ENCODE assay signal across 14 cellular contexts in the genomic region with DNA sequence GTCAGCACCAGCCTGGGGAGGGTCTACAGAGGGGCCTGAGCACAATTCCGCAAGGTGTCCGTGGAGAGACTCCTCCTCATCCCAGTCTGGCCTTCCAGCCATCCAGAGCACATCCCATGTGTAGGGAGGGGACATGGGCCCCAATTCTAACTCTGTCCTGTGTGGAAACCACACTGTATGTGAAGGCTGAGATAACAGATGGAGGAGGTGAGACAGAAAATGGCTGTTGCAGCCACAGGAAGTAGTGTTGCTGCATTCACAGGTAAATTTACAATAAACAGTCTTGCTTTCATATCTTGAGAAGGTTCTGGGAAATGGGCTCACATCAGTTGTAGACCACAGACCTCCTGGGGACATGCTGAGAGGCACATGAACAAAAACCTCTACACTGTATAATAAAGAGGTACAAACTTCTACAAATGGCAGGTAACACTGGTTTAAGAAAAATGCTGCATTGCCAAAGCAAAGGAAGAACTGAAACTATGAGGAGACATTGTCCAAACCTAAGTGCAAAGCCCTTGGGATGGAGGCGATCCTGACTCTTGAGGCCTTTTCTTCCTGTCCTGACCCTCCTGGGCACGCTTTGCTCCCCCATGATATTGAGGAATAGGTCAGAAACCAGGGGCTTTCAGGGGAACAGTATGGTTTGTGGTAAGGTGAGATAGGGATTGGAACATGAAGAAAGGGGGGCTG. TPM values are rescaled to one million over a fixed set of nuclear protein-coding genes. Genes with fewer than 3 reads are reported as not detected.
DNase-seq lines count a peak whose midpoint lies in the region; ATAC-seq and TF ChIP-seq lines count a peak whose summit lies in the region.
"Had no signal": no experiment of that assay in that cellular context is flagged by ENCODE, and none has a peak within 500 bp of the region (broad histone marks: within the 10 kb centered on the region; RNA-seq: fewer than 3 reads in every experiment).

No MANE protein-coding gene starts in this region.

- H3K27ac Mint-ChIP-seq in T-cell = peak overlapping the region; percentile 98 to 99
- H3K27ac Mint-ChIP-seq: neural progenitor cell had no signal

- H3K36me3 ChIP-seq in lower lobe of right lung (no peaks in the 10 kb centered on the region), MG63 (no peaks in the 10 kb centered on the region)
- H3K36me3 ChIP-seq: colonic mucosa, neural progenitor cell had no signal

- H3K27ac ChIP-seq in lower lobe of right lung = peak overlapping the region; percentile 61
- H3K27ac ChIP-seq: neural progenitor cell, RWPE1 had no signal

- H3K4me3 Mint-ChIP-seq in T-cell = peak overlapping the region; percentile 32 to 54 (median 49)
- H3K4me3 Mint-ChIP-seq: neural progenitor cell had no signal

- intact Hi-C loops in lower lobe of right lung (cut with DNase I) = no loop called here

- H3K36me3 Mint-ChIP-seq in T-cell = peaks cover 25% of the 10 kb centered on the region
- H3K36me3 Mint-ChIP-seq: neural progenitor cell had no signal

- CTCF ChIA-PET in T-cell (lab: Charles Lee) (interaction anchor here in 1 of 2 donors (0.7 kb wide), 1 partner anchor 22 kb away, joined by 3 read pairs; a partner anchor contains a TSS), GM10248 (lab: Yijun Ruan, JAX) (no interaction called here)

- DNase-seq in GM12865 (ENCODE audit: low read depth) (peak; percentile 92), T-cell (peak in 14 of 34 experiments; percentile 16 to 60 (median 36)), lower lobe of right lung (no peak), MG63 (no peak), GM10248 (ENCODE audit: extremely low spot score) (no peak)
- no peak for DNase-seq in stimulated activated CD4-positive, alpha-beta T cell treated with anti-CD3 and anti-CD28 coated beads, Interleukin-12 subunit alpha, Interleukin-12 subunit beta, amount 100 ng/mL, for 4 hours
- DNase-seq: colonic mucosa, HCEC 1CT, NCI-H2171 had no signal

- H3K4me3 ChIP-seq in GM12865 (ENCODE audit: low read depth, low read length) = no peak overlapping the region
- H3K4me3 ChIP-seq in lower lobe of right lung = no peak overlapping the region
- no peak overlapping the region for H3K4me3 ChIP-seq in MG63
- H3K4me3 ChIP-seq: colonic mucosa, neural progenitor cell had no signal

- ATAC-seq in GM21423 (IDR thresholded peaks at IDR 0.05; ENCODE audit: unreplicated experiment) = peak; percentile 29
- ATAC-seq in T-cell (replicated peaks in 1 of 4) = peak in 3 of 4 experiments; percentile 35 to 53 (median 48)
- peak; percentile 21 to 40 for ATAC-seq in lower lobe of right lung
- no peak for ATAC-seq in GM21367 (IDR thresholded peaks at IDR 0.05; ENCODE audit: unreplicated experiment)

- H3K27me3 Mint-ChIP-seq in T-cell = no peaks in the 10 kb centered on the region

- peaks cover under 1 to 11% (median 1%) of the 10 kb centered on the region in 3 donors for H3K9me3 Mint-ChIP-seq in T-cell

- POLR2A ChIA-PET in T-cell (lab: Charles Lee) (no interaction called here), GM10248 (lab: Yijun Ruan, JAX) (no interaction called here)

- no peaks in the 10 kb centered on the region for H3K9me3 ChIP-seq in lower lobe of right lung
- no peaks in the 10 kb centered on the region for H3K9me3 ChIP-seq in MG63
- H3K9me3 ChIP-seq: colonic mucosa had no signal

- no peak for TF ChIP-seq CTCF in GM12865 (IDR thresholded peaks at IDR 0.05; ENCODE audit: insufficient read depth, low read depth, low read length, missing control alignments)
- no peak for TF ChIP-seq CTCF in lower lobe of right lung (IDR thresholded peaks at IDR 0.05)
- no peak for TF ChIP-seq CTCF in GM10248 (IDR thresholded peaks at IDR 0.05; ENCODE audit: control extremely low read depth, extremely low read depth, low read depth, missing control alignments)

- H3K27me3 ChIP-seq in lower lobe of right lung (ENCODE audit: low read depth) (no peaks in the 10 kb centered on the region), MG63 (no peaks in the 10 kb centered on the region)
- H3K27me3 ChIP-seq: colonic mucosa had no signal

- H3K4me1 Mint-ChIP-seq in T-cell = peaks cover 82 to 98% (median 85%) of the 10 kb centered on the region in 3 donors
- H3K4me1 Mint-ChIP-seq: neural progenitor cell had no signal

- peaks cover 10% of the 10 kb centered on the region for H3K4me1 ChIP-seq in lower lobe of right lung
- H3K4me1 ChIP-seq: colonic mucosa, neural progenitor cell had no signal

RNA-seq across cellular contexts. Expression of a gene that starts 21.6 kb away (rescaled TPM):
- 100 to 1,000 TPM in 4 of 5 donors, 10 to 100 TPM in 1; 83.2 to 226 (median 183) TPM for total RNA-seq in T-cell
- 46.9 TPM for total RNA-seq in lower lobe of right lung
- total RNA-seq in MG63 (2014; rRNA removed; shearing (Covaris generic); ENCODE audit: low replicate concordance) = 3.1 and 8.3 TPM in 2 replicates

RNA-seq across cellular contexts. Expression of a gene that starts 31.8 kb away (rescaled TPM):
- total RNA-seq in T-cell (100 to 1,000 TPM in 3 of 5 donors, 10 to 100 TPM in 2; 55.0 to 168 (median 150) TPM), lower lobe of right lung (69.3 TPM)
- total RNA-seq in MG63 (2014; rRNA removed; shearing (Covaris generic); ENCODE audit: low replicate concordance) = not detected in 2 replicates
- total RNA-seq: fibroblast of villous mesenchyme had no signal

RNA-seq across cellular contexts. Expression of a gene that starts 52.5 kb away (rescaled TPM):
- 10 to 100 TPM; 23.5 to 99.9 (median 76.8) TPM for total RNA-seq in T-cell
- total RNA-seq in lower lobe of right lung = 18.8 TPM
- total RNA-seq in MG63 (2014; rRNA removed; shearing (Covaris generic); ENCODE audit: low replicate concordance) = not detected in 2 replicates
- total RNA-seq: fibroblast of villous mesenchyme had no signal

Comparison
In these comparisons a context has a peak if more than half of its experiments do, and no peak if none do; other contexts are left out.
1. RNA of a gene that starts 31.8 kb away (total RNA-seq): 55.0 to 168 TPM in T-cell and 69.3 TPM in lower lobe of right lung (single experiment); not detected in MG63; every median in the first group is over 10 times any median in the second.
2. RNA of a gene that starts 52.5 kb away (total RNA-seq): 23.5 to 99.9 TPM in T-cell and 18.8 TPM in lower lobe of right lung (single experiment); not detected in MG63; every median in the first group is over 10 times any median in the second.